ENCODE assay signal across 17 cellular contexts in genomic region chr2:234680688-234681050, GRCh38.
"Had no signal": no experiment of that assay in that cellular context is flagged by ENCODE, and none has a peak within 500 bp of the region (broad histone marks: within the 10 kb centered on the region; RNA-seq: fewer than 3 reads in every experiment).

No MANE protein-coding gene starts in this region.

- H3K4me3 Mint-ChIP-seq: activated CD8-positive, alpha-beta T cell treated with anti-CD3 and anti-CD28 coated beads for 36 hours; activated T-cell treated with anti-CD3 and anti-CD28 coated beads, Interleukin-2, amount 50 U/mL, for 4 hours; natural killer cell; stimulated activated naive CD8-positive, alpha-beta T cell treated with anti-CD3 and anti-CD28 coated beads, Interleukin-15, amount 100 ng/mL, for 72 hours; WTC11 had no signal

- ATAC-seq: activated CD8-positive, alpha-beta T cell treated with anti-CD3 and anti-CD28 coated beads for 36 hours; activated naive CD4-positive, alpha-beta T cell treated with anti-CD3 and anti-CD28 coated beads, Interleukin-2, amount 50 U/mL, for 72 hours; activated T-cell treated with anti-CD3 and anti-CD28 coated beads, Interleukin-2, amount 50 U/mL, for 4 hours; left colon; natural killer cell; stimulated activated naive CD8-positive, alpha-beta T cell treated with anti-CD3 and anti-CD28 coated beads, Interleukin-15, amount 100 ng/mL, for 72 hours; WTC11 had no signal

- H3K27ac Mint-ChIP-seq: activated CD8-positive, alpha-beta T cell treated with anti-CD3 and anti-CD28 coated beads for 36 hours; activated naive CD4-positive, alpha-beta T cell treated with anti-CD3 and anti-CD28 coated beads, Interleukin-2, amount 50 U/mL, for 72 hours; natural killer cell; progenitor cell of endocrine pancreas; stimulated activated naive CD8-positive, alpha-beta T cell treated with anti-CD3 and anti-CD28 coated beads, Interleukin-15, amount 100 ng/mL, for 72 hours; WTC11 had no signal

- DNase-seq: activated CD4-positive, alpha-beta T cell treated with anti-CD3 and anti-CD28 coated beads for 4 hours; activated CD8-positive, alpha-beta T cell treated with anti-CD3 and anti-CD28 coated beads for 36 hours; activated gamma-delta T cell; activated T-cell treated with anti-CD3 and anti-CD28 coated beads, Interleukin-2, amount 50 U/mL, for 4 hours; caudate nucleus; effector CD4-positive, alpha-beta T cell; natural killer cell; stimulated activated naive CD8-positive, alpha-beta T cell treated with anti-CD3 and anti-CD28 coated beads, Interleukin-15, amount 100 ng/mL, for 72 hours had no signal

- H3K4me3 ChIP-seq: body of pancreas, coronary artery, heart right ventricle, right atrium auricular region, upper lobe of left lung had no signal

- H3K27ac ChIP-seq: body of pancreas, coronary artery, right atrium auricular region had no signal

- H3K27me3 Mint-ChIP-seq: progenitor cell of endocrine pancreas; stimulated activated naive CD8-positive, alpha-beta T cell treated with anti-CD3 and anti-CD28 coated beads, Interleukin-15, amount 100 ng/mL, for 72 hours had no signal

- H3K27me3 ChIP-seq: body of pancreas, heart right ventricle, right atrium auricular region, upper lobe of left lung had no signal

- H3K9me3 Mint-ChIP-seq: activated CD8-positive, alpha-beta T cell treated with anti-CD3 and anti-CD28 coated beads for 36 hours; activated T-cell treated with anti-CD3 and anti-CD28 coated beads, Interleukin-2, amount 50 U/mL, for 4 hours had no signal

- H3K36me3 Mint-ChIP-seq: activated naive CD4-positive, alpha-beta T cell treated with anti-CD3 and anti-CD28 coated beads, Interleukin-2, amount 50 U/mL, for 72 hours; natural killer cell had no signal

- H3K36me3 ChIP-seq: heart right ventricle, right atrium auricular region, upper lobe of left lung had no signal

- H3K4me1 Mint-ChIP-seq: stimulated activated naive CD8-positive, alpha-beta T cell treated with anti-CD3 and anti-CD28 coated beads, Interleukin-15, amount 100 ng/mL, for 72 hours had no signal

- H3K9me3 ChIP-seq: body of pancreas, heart right ventricle, right atrium auricular region, upper lobe of left lung had no signal

- H3K4me1 ChIP-seq: right atrium auricular region had no signal
